Comparison of ENCODE assay signal across 9 cellular contexts in the genomic region with DNA sequence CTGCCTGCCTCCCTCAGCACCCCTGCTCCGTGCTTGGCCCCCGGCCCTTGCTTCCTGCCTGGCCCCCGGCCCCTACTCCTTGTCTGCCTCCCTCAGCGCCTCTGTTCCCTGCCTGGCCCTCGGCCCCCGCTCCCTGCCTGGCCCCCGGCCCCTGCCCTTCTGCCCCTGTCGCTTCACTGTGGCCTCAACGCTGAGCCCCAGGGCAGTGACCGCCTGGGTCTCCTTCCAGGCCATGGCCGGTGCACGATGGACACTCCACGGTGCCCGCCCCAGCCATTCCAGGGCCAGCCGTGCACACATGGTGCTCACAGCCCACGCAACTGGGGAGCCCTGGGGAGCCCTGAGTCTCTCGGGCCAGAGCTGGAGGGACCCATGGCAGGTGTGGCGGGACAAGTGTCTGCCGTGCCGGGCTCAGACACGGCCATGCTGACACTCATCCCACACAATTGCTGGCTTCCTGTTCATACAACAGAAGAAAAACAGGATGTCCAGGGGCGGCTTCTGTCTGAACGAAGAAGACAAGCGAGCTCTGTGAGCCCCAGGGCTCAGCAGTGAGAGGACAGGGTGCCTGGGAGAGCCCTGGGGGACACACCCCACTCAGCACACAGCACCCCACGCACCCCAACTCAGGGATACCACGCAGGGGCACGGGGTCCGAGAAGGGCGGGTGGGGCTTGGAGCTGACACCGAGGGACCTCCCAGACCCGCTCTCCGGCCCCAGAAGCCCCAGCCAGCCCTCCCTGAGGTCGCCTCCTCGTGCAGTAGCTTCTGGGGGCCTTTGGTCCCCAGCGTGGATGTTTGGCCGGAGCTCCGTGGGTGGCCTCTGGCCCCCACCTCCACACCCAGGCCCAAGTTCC.
A peak's percentile ranks its signal among the peaks of the same experiment; 100 is the strongest.
DNase-seq lines count a peak whose midpoint lies in the region; ATAC-seq lines count a peak whose summit lies in the region.
"Had no signal": no experiment of that assay in that cellular context is flagged by ENCODE, and none has a peak within 500 bp of the region (broad histone marks: within the 10 kb centered on the region; RNA-seq: fewer than 3 reads in every experiment).

No MANE protein-coding gene starts in this region.

- no peaks in the 10 kb centered on the region for H3K4me1 Mint-ChIP-seq in T-helper 2 cell treated with Interferon-gamma antibody and Interleukin-4, amounts not matched to agents 5 μg/mL and 100 μg/mL, for 36 hours (ENCODE audit: low read depth)
- H3K4me1 Mint-ChIP-seq in stimulated activated memory B cell treated with anti-CD40 and anti-IgM and Interleukin-4, amounts not matched to agents 10 μg/mL and 1 μg/mL and 100 μg/mL, for 72 hours, result no peaks in the 10 kb centered on the region

- no peak overlapping the region for H3K4me3 Mint-ChIP-seq in T-helper 2 cell treated with Interferon-gamma antibody and Interleukin-4, amounts not matched to agents 5 μg/mL and 100 μg/mL, for 36 hours
- H3K4me3 Mint-ChIP-seq in stimulated activated memory B cell treated with anti-CD40 and anti-IgM and Interleukin-4, amounts not matched to agents 10 μg/mL and 1 μg/mL and 100 μg/mL, for 72 hours, result no peak overlapping the region

- ATAC-seq in stimulated activated memory B cell treated with anti-CD40 and anti-IgM and Interleukin-4, amounts not matched to agents 10 μg/mL and 1 μg/mL and 100 μg/mL, for 72 hours, result peak; percentile 35

- H3K27ac Mint-ChIP-seq in T-helper 2 cell treated with Interferon-gamma antibody and Interleukin-4, amounts not matched to agents 5 μg/mL and 100 μg/mL, for 36 hours, result peak overlapping the region; percentile 36
- no peak overlapping the region for H3K27ac Mint-ChIP-seq in stimulated activated memory B cell treated with anti-CD40 and anti-IgM and Interleukin-4, amounts not matched to agents 10 μg/mL and 1 μg/mL and 100 μg/mL, for 72 hours

- no peaks in the 10 kb centered on the region for H3K36me3 Mint-ChIP-seq in T-helper 2 cell treated with Interferon-gamma antibody and Interleukin-4, amounts not matched to agents 5 μg/mL and 100 μg/mL, for 36 hours (ENCODE audit: low read depth)
- peaks cover 12% of the 10 kb centered on the region for H3K36me3 Mint-ChIP-seq in stimulated activated memory B cell treated with anti-CD40 and anti-IgM and Interleukin-4, amounts not matched to agents 10 μg/mL and 1 μg/mL and 100 μg/mL, for 72 hours

- no peaks in the 10 kb centered on the region for H3K27me3 Mint-ChIP-seq in T-helper 2 cell treated with Interferon-gamma antibody and Interleukin-4, amounts not matched to agents 5 μg/mL and 100 μg/mL, for 36 hours (ENCODE audit: low read depth)
- no peaks in the 10 kb centered on the region for H3K27me3 Mint-ChIP-seq in stimulated activated memory B cell treated with anti-CD40 and anti-IgM and Interleukin-4, amounts not matched to agents 10 μg/mL and 1 μg/mL and 100 μg/mL, for 72 hours

- no peaks in the 10 kb centered on the region for H3K9me3 Mint-ChIP-seq in T-helper 2 cell treated with Interferon-gamma antibody and Interleukin-4, amounts not matched to agents 5 μg/mL and 100 μg/mL, for 36 hours
- H3K9me3 Mint-ChIP-seq in stimulated activated memory B cell treated with anti-CD40 and anti-IgM and Interleukin-4, amounts not matched to agents 10 μg/mL and 1 μg/mL and 100 μg/mL, for 72 hours, result no peaks in the 10 kb centered on the region

- no peak for DNase-seq in T-helper 2 cell treated with Interferon-gamma antibody and Interleukin-4, amounts not matched to agents 5 μg/mL and 100 μg/mL, for 36 hours (ENCODE audit: low spot score)
- DNase-seq in activated effector memory CD4-positive, alpha-beta T cell treated with Interleukin-2 at 50 U/mL for 16 hours, result peak; percentile 45
- DNase-seq in iris pigment epithelial cell (ENCODE audit: low read depth), result peak; percentile 31
- DNase-seq in inferior parietal cortex (ENCODE audit: extremely low spot score), result no peak
- DNase-seq in NCI-H446 treated with DMSO at 0.1 percent for 48 hours (lab: John Stamatoyannopoulos, UW), result no peak
- DNase-seq in NCI-H2081 treated with DMSO at 0.1 percent for 48 hours (lab: John Stamatoyannopoulos, UW), result no peak
- no peak for DNase-seq in COR-L47 (lab: John Stamatoyannopoulos, UW)
- DNase-seq: NCI-H1105 treated with DMSO at 0.1 percent for 48 hours had no signal

Comparison
In these comparisons a context has a peak if more than half of its experiments do, and no peak if none do; other contexts are left out.
1. DNase-seq: peak in activated effector memory CD4-positive, alpha-beta T cell treated with Interleukin-2 at 50 U/mL for 16 hours (single experiment) and iris pigment epithelial cell (single experiment); none in T-helper 2 cell treated with Interferon-gamma antibody and Interleukin-4, amounts not matched to agents 5 μg/mL and 100 μg/mL, for 36 hours (single experiment), inferior parietal cortex (single experiment), NCI-H446 treated with DMSO at 0.1 percent for 48 hours (single experiment), NCI-H2081 treated with DMSO at 0.1 percent for 48 hours (single experiment) and COR-L47 (single experiment).